16 cellular contexts compared by ENCODE assay signal in genomic region chr6:39608652-39609345, GRCh38.
A peak's percentile ranks its signal among the peaks of the same experiment; 100 is the strongest.
DNase-seq lines count a peak whose midpoint lies in the region; ATAC-seq and TF ChIP-seq lines count a peak whose summit lies in the region.
"Had no signal": no experiment of that assay in that cellular context is flagged by ENCODE, and none has a peak within 500 bp of the region (broad histone marks: within the 10 kb centered on the region; RNA-seq: fewer than 3 reads in every experiment).

No MANE protein-coding gene starts in this region.

- TF ChIP-seq POLR2A in GM19193 (IDR thresholded peaks at IDR 0.05; ENCODE audit: extremely low read depth, insufficient read depth, insufficient read length) (peak; percentile 47), sigmoid colon (IDR thresholded peaks at IDR 0.05) (no peak)

- H3K9me3 ChIP-seq in sigmoid colon = no peaks in the 10 kb centered on the region
- H3K9me3 ChIP-seq: Peyer's patch, tibial nerve had no signal

- H3K4me3 ChIP-seq in GM08714 (ENCODE audit: low read length) (peak overlapping the region; percentile 10; the same call in 1 of the 2 replicates), sigmoid colon (no peak overlapping the region)
- H3K4me3 ChIP-seq: Peyer's patch, tibial nerve had no signal

- WGBS in sigmoid colon, 2 donors = 79 to 86% methylated on average over 7 of the region's 7 CpGs

- no peaks in the 10 kb centered on the region for H3K36me3 ChIP-seq in sigmoid colon
- H3K36me3 ChIP-seq: Peyer's patch, tibial nerve had no signal

- peaks cover 0 to 9% (median 6%) of the 10 kb centered on the region in 4 donors for H3K4me1 ChIP-seq in sigmoid colon
- H3K4me1 ChIP-seq: parathyroid adenoma, Peyer's patch had no signal

- intact Hi-C loops in sigmoid colon (cut with DNase I) = no loop called here

- ATAC-seq in HG02588 (IDR thresholded peaks at IDR 0.05; ENCODE audit: unreplicated experiment) = peak; percentile 83
- peak; percentile 78 for ATAC-seq in HG03342 (IDR thresholded peaks at IDR 0.05; ENCODE audit: unreplicated experiment)
- no peak for ATAC-seq in HG02884 (IDR thresholded peaks at IDR 0.05; ENCODE audit: unreplicated experiment)
- ATAC-seq in HG03025 (IDR thresholded peaks at IDR 0.05; ENCODE audit: low FRiP score, unreplicated experiment) = no peak

- no peak for TF ChIP-seq EP300 in sigmoid colon (IDR thresholded peaks at IDR 0.05)

- no peaks in the 10 kb centered on the region for H3K27me3 ChIP-seq in sigmoid colon
- H3K27me3 ChIP-seq: Peyer's patch, tibial nerve had no signal

- no peak for TF ChIP-seq CTCF in sigmoid colon (IDR thresholded peaks at IDR 0.05)

- H3K27ac ChIP-seq in sigmoid colon = peak overlapping the region in 2 of 4 donors; percentile 36 to 75
- H3K27ac ChIP-seq: parathyroid adenoma had no signal

- DNase-seq in sigmoid colon = no peak
- no peak for DNase-seq in DMS 273 treated with DMSO at 0.1 percent for 48 hours (lab: John Stamatoyannopoulos, UW)
- DNase-seq: activated CD4-positive, alpha-beta T cell treated with anti-CD3 and anti-CD28 coated beads for 4 hours; CD4-positive, CD25-positive, alpha-beta regulatory T cell; glutamatergic neuron; NCI-H1048; NCI-H446 treated with DMSO at 0.1 percent for 48 hours; Peyer's patch had no signal

Comparison
In these comparisons a context has a peak if more than half of its experiments do, and no peak if none do; other contexts are left out.
1. ATAC-seq: peak in HG02588 (single experiment) and HG03342 (single experiment); none in HG02884 (single experiment) and HG03025 (single experiment).